Comparison of ENCODE assay signal across 17 cellular contexts in the genomic region with DNA sequence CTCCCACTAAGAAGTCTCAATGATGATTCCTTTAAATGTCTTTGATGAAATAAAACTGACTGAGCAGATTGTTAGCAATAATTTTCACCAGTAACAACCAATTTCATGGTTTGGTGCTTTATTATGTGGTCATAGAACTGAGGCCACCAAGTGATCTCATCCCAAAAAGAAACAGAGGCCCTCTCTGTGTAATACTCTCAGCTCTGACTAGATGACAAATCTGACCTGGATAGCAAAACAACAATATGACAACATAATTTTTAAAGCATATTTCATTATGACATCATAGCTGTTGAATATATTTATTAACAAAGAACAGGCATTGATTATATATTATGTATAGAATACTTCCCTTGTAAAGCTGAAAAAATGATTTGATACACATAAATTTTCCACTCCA. TPM values are rescaled to one million over a fixed set of nuclear protein-coding genes. Genes with fewer than 3 reads are reported as not detected.
DNase-seq lines count a peak whose midpoint lies in the region; ATAC-seq, FAIRE-seq and TF ChIP-seq lines count a peak whose summit lies in the region.
"Had no signal": no experiment of that assay in that cellular context is flagged by ENCODE, and none has a peak within 500 bp of the region (broad histone marks: within the 10 kb centered on the region; RNA-seq: fewer than 3 reads in every experiment).

No MANE protein-coding gene starts in this region.

- H3K9ac ChIP-seq in HepG2 (ENCODE audit: insufficient read depth, low read depth, low read length) (no peak overlapping the region), endodermal cell (ENCODE audit: extremely low read depth, low read length, poor library complexity, severe bottlenecking) (no peak overlapping the region)

- H3K36me3 Mint-ChIP-seq in endodermal cell (ENCODE audit: low read depth) = peaks cover 10% of the 10 kb centered on the region
- H3K36me3 Mint-ChIP-seq: CD4-positive, alpha-beta memory T cell had no signal

- no peak for TF ChIP-seq EP300 in HepG2 (IDR thresholded peaks at IDR 0.05; ENCODE audit: low read depth in 2 of 2, low read length in 2 of 2)
- no peak for TF ChIP-seq EP300 in HepG2 (CRISPR knock-in tag; IDR thresholded peaks at IDR 0.05; ENCODE audit: borderline replicate concordance)

- DNase-seq in HepG2 (ENCODE audit: low spot score) (no peak), right lobe of liver (no peak), RPMI7951 (ENCODE audit: low read depth) (peak; percentile 12), endodermal cell (no peak), A172 (ENCODE audit: low spot score) (no peak), iPS-NIHi11 (ENCODE audit: low spot score) (no peak), GM13976 (ENCODE audit: low spot score) (no peak)
- DNase-seq: BE2C; CD4-positive, alpha-beta memory T cell; H7 had no signal

- no peak for TF ChIP-seq RAD21 in HepG2 (CRISPR knock-in tag; IDR thresholded peaks at IDR 0.05)

- no peak overlapping the region for H2AFZ ChIP-seq in HepG2 (ENCODE audit: low read length)
- H2AFZ ChIP-seq: GM23338 had no signal

- H3K9me3 Mint-ChIP-seq in endodermal cell = no peaks in the 10 kb centered on the region
- H3K9me3 Mint-ChIP-seq: GM23338 had no signal

- H3K4me2 ChIP-seq in HepG2 (ENCODE audit: low read depth, low read length) = no peak overlapping the region
- H3K4me2 ChIP-seq: GM23338 had no signal

- in situ Hi-C loops in HepG2 (cut with HindIII; ENCODE audit: extremely low pct_ligation_motif_present, low pct_unique_long_range_greater_than_20kb) = no loop called here
- in situ Hi-C loops in GM13976 (cut with MboI; ENCODE audit: low sequenced_read_pairs, unreplicated experiment) = no loop called here

- H3K4me1 ChIP-seq in HepG2 (ENCODE audit: insufficient read depth, low read length) = no peaks in the 10 kb centered on the region
- no peaks in the 10 kb centered on the region for H3K4me1 ChIP-seq in right lobe of liver
- peaks cover 8% of the 10 kb centered on the region for H3K4me1 ChIP-seq in endodermal cell (ENCODE audit: control insufficient read depth, insufficient read depth, low read length)

- peak overlapping the region; percentile 87 for H3K4me3 Mint-ChIP-seq in endodermal cell
- H3K4me3 Mint-ChIP-seq: CD4-positive, alpha-beta memory T cell; GM23338 had no signal

- TF ChIP-seq CTCF in HepG2 (CRISPR knock-in tag; IDR thresholded peaks at IDR 0.05) = no peak
- no peak for TF ChIP-seq CTCF in right lobe of liver (IDR thresholded peaks at IDR 0.05)
- no peak for TF ChIP-seq CTCF in endodermal cell (conservative IDR thresholded peaks at IDR 0.05)
- no peak for TF ChIP-seq CTCF in GM13976 (IDR thresholded peaks at IDR 0.05; ENCODE audit: borderline replicate concordance, control extremely low read depth, extremely low read depth, insufficient read depth, missing control alignments)

- no peak overlapping the region for H3K27ac Mint-ChIP-seq in endodermal cell
- H3K27ac Mint-ChIP-seq: CD4-positive, alpha-beta memory T cell; GM23338 had no signal

- no peak overlapping the region for H3K27ac ChIP-seq in HepG2 (ENCODE audit: extremely low read length, insufficient read depth, low read length)
- H3K27ac ChIP-seq in right lobe of liver = no peak overlapping the region
- no peak overlapping the region for H3K27ac ChIP-seq in endodermal cell (ENCODE audit: low read depth, low read length)
- H3K27ac ChIP-seq: C4-2B had no signal

- H3K79me2 ChIP-seq in HepG2 (ENCODE audit: insufficient read depth, low read length) = no peaks in the 10 kb centered on the region

- no TSS peak for BruUV-seq in HepG2 (replicated peaks; lab: Mats Ljungman, UMichigan)

- H3K36me3 ChIP-seq in HepG2 (replicated peaks in 1 of 2; ENCODE audit: control insufficient read depth in 1 of 2, insufficient read depth in 2 of 2, low read length in 2 of 2) = no peaks in the 10 kb centered on the region
- H3K36me3 ChIP-seq in right lobe of liver = no peaks in the 10 kb centered on the region
- peaks cover 12% of the 10 kb centered on the region for H3K36me3 ChIP-seq in endodermal cell (ENCODE audit: control insufficient read depth, insufficient read depth, low read length)
- H3K36me3 ChIP-seq: BE2C had no signal

- TF ChIP-seq POLR2A in HepG2 (IDR thresholded peaks at IDR 0.05; ENCODE audit: insufficient read depth in 1 of 2, low read depth in 2 of 2, low read length in 2 of 2) (no peak), right lobe of liver (IDR thresholded peaks at IDR 0.05) (no peak)

- H3K4me3 ChIP-seq in HepG2 (replicated peaks in 1 of 3; ENCODE audit: insufficient read depth in 1 of 3, low read depth in 2 of 3, low read length in 3 of 3) (no peak overlapping the region), right lobe of liver (no peak overlapping the region), endodermal cell (ENCODE audit: low read length) (peak overlapping the region; percentile 98)
- H3K4me3 ChIP-seq: GM12878, GM23338 had no signal

- CTCF ChIA-PET in HepG2 (lab: Yijun Ruan, JAX; ENCODE audit: low intra/inter-chr PET ratio, low total read pairs) = no interaction called here

- FAIRE-seq in HepG2 (lab: Jason Lieb, UNC) = no peak
- FAIRE-seq: A204.1, D721Med, GM12878 had no signal

- H3K9me3 ChIP-seq in HepG2 (ENCODE audit: low read length) (no peaks in the 10 kb centered on the region), right lobe of liver (no peaks in the 10 kb centered on the region), endodermal cell (ENCODE audit: control insufficient read depth, low read length) (no peaks in the 10 kb centered on the region)
- H3K9me3 ChIP-seq: BE2C had no signal

- intact Hi-C loops in HepG2 (cut with micrococcal nuclease; ENCODE audit: unreplicated experiment) = no loop called here
- intact Hi-C loops in right lobe of liver (cut with DNase I) = no loop called here

- POLR2A ChIA-PET in HepG2 (lab: Yijun Ruan, JAX) = no interaction called here

- H3K27me3 ChIP-seq in HepG2 (ENCODE audit: control insufficient read depth in 1 of 2, insufficient read depth in 2 of 2, low read length in 2 of 2) = no peaks in the 10 kb centered on the region
- no peaks in the 10 kb centered on the region for H3K27me3 ChIP-seq in right lobe of liver
- no peaks in the 10 kb centered on the region for H3K27me3 ChIP-seq in endodermal cell (ENCODE audit: control insufficient read depth, insufficient read depth, low read length, poor library complexity, severe bottlenecking)
- H3K27me3 ChIP-seq: BE2C had no signal

- no peaks in the 10 kb centered on the region for H3K27me3 Mint-ChIP-seq in endodermal cell (ENCODE audit: insufficient read depth)
- H3K27me3 Mint-ChIP-seq: CD4-positive, alpha-beta memory T cell had no signal

- ATAC-seq in HepG2 (no peak), right lobe of liver (no peak), esophagus mucosa (no peak)
- ATAC-seq: GM12878, GM23338 had no signal

- peaks cover 46% of the 10 kb centered on the region for H3K4me1 Mint-ChIP-seq in endodermal cell
- H3K4me1 Mint-ChIP-seq: CD4-positive, alpha-beta memory T cell had no signal

- no peaks in the 10 kb centered on the region for H4K20me1 ChIP-seq in HepG2 (ENCODE audit: insufficient read depth, low read length)

TF ChIP-seq in HepG2, 621 proteins besides CTCF, POLR2A, EP300 and RAD21:
- TF ChIP-seq ATF7 (IDR thresholded peaks at IDR 0.05) (peak; percentile 77), ATF7 (CRISPR knock-in tag; IDR thresholded peaks at IDR 0.05) (no peak), CREB1 (IDR thresholded peaks at IDR 0.05) (peak; percentile 60), CREB1 (CRISPR knock-in tag; IDR thresholded peaks at IDR 0.05) (no peak), ZNF589 (CRISPR knock-in tag; conservative IDR thresholded peaks at IDR 0.05) (no peak), FOSL1 (CRISPR knock-in tag; IDR thresholded peaks at IDR 0.05; ENCODE audit: borderline replicate concordance) (no peak)

RNA-seq across cellular contexts. Expression of a gene that starts 5.9 kb away (rescaled TPM):
- total RNA-seq in HepG2 (2016; rRNA removed; fragmentation: Illumina TruSeq; extraction: Trizol) = not detected in 2 replicates
- not detected in 2 replicates for total RNA-seq in HepG2 (2016; cell fraction: cytosol; rRNA removed; fragmentation: Illumina TruSeq; extraction: Trizol; ENCODE audit: low read depth)
- not detected in 2 replicates for total RNA-seq in HepG2 (2016; cell fraction: insoluble cytoplasmic fraction; rRNA removed; fragmentation: Illumina TruSeq; extraction: Trizol)
- not detected in 2 replicates for total RNA-seq in HepG2 (2016; cell fraction: membrane; rRNA removed; fragmentation: Illumina TruSeq; extraction: Trizol)
- total RNA-seq in HepG2 (2016; cell fraction: nucleus; rRNA removed; fragmentation: Illumina TruSeq; extraction: Trizol) = not detected in 2 replicates
- not detected in 2 replicates for polyA plus RNA-seq in HepG2 (2011; rRNA removed)
- not detected in 2 replicates for polyA plus RNA-seq in HepG2 (2011; cell fraction: cytosol; rRNA removed)
- polyA plus RNA-seq in HepG2 (2011; cell fraction: nucleus; rRNA removed) = not detected in 2 replicates
- polyA plus RNA-seq in HepG2 (2012) = not detected in 2 replicates
- polyA plus RNA-seq in HepG2 (2016; cell fraction: cytosol; fragmentation: Illumina TruSeq; extraction: Trizol; ENCODE audit: low read depth) = not detected in 2 replicates
- polyA plus RNA-seq in HepG2 (2016; cell fraction: insoluble cytoplasmic fraction; fragmentation: Illumina TruSeq; extraction: Trizol; ENCODE audit: low read depth) = not detected in 2 replicates
- polyA plus RNA-seq in HepG2 (2016; cell fraction: membrane; fragmentation: Illumina TruSeq; extraction: Trizol; ENCODE audit: low read depth) = not detected in 2 replicates
- polyA plus RNA-seq in HepG2 (2016; cell fraction: nucleus; fragmentation: Illumina TruSeq; extraction: Trizol; ENCODE audit: insufficient read depth, low read depth) = not detected in 2 replicates
- polyA minus RNA-seq in HepG2 (2011; rRNA and poly(A)+ RNA removed; ENCODE audit: low replicate concordance) = not detected in 2 replicates
- not detected in 2 replicates for polyA minus RNA-seq in HepG2 (2011; cell fraction: cytosol; rRNA and poly(A)+ RNA removed)
- polyA minus RNA-seq in HepG2 (2011; cell fraction: nucleus; rRNA and poly(A)+ RNA removed) = not detected in 2 replicates
- total RNA-seq in right lobe of liver = 1 to 10 TPM in 1 of 6 experiments, under 1 TPM in 5; 0.06 to 1.0 (median 0.32) TPM
- total RNA-seq in RPMI7951 (2014; rRNA removed; shearing (Covaris generic)) = under 0.01 and 0.29 TPM in 2 replicates
- 100 to 1,000 TPM; 339 to 438 TPM for total RNA-seq in endodermal cell
- 9.2 TPM for polyA plus RNA-seq in endodermal cell (2013, experiment 1 of 2)
- 11.0 TPM for polyA plus RNA-seq in endodermal cell (2013, experiment 2 of 2)
- total RNA-seq in A172 (2014; rRNA removed; shearing (Covaris generic)) = 0.29 and 3.6 TPM in 2 replicates
- 0.44 TPM for total RNA-seq in esophagus mucosa
- total RNA-seq: CD4-positive, alpha-beta memory T cell; HT1080 had no signal
- polyA plus RNA-seq: CD4-positive, alpha-beta memory T cell had no signal

Comparison
In these comparisons a context has a peak if more than half of its experiments do, and no peak if none do; other contexts are left out.
1. RNA of a gene that starts 5.9 kb away (total RNA-seq): 339 to 438 TPM in endodermal cell; 0.29 to 3.6 TPM in A172, 0.44 TPM in esophagus mucosa (single experiment), 0.06 to 1.0 TPM in right lobe of liver, not detected in HepG2 and under 0.01 to 0.29 TPM in RPMI7951; every median in the first group is over 10 times any median in the second.